In the genomic region with DNA sequence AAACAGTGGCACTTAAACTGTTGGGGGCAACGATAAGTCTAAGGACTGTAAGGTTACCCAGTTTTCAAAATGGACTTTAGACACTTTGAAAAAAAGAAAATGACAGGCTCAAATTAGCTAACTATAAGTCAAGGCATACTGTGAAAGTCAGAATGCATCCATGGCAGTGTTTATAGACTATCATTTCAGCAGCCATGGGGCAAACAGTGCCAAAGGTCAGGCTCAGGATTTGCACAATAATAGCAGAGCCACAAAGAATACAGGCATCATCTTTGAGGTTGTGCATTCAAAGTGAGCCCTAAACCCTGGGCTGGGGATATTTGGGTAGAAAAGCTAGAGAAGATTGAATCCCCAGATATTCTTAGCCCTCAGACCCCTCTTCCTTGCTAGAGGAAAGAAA, we compare ENCODE assay signal across 24 cellular contexts.
"Had no signal": no experiment of that assay in that cellular context is flagged by ENCODE, and none has a peak within 500 bp of the region (broad histone marks: within the 10 kb centered on the region; RNA-seq: fewer than 3 reads in every experiment).

No MANE protein-coding gene starts in this region.

- DNase-seq: dorsolateral prefrontal cortex; effector CD4-positive, alpha-beta T cell; head of caudate nucleus; kidney; left ventricle myocardium superior; naive B cell; nephron progenitor cell; occipital lobe; ovary; posterior cingulate gyrus; psoas muscle; right cardiac atrium; stimulated activated CD4-positive, alpha-beta T cell treated with anti-CD3 and anti-CD28 coated beads, Interleukin-15, amount 100 ng/mL, for 24 hours; stimulated activated CD4-positive, alpha-beta T cell treated with anti-CD3 and anti-CD28 coated beads, Interleukin-2, amount 100 ng/mL, for 48 hours; stimulated activated naive B cell treated with anti-CD40 and anti-IgM and Interleukin-4, amounts not matched to agents 10 μg/mL and 1 μg/mL and 100 μg/mL, for 72 hours; stomach; thyroid gland; trophoblast cell had no signal

- H3K4me1 ChIP-seq: psoas muscle, vagina had no signal

- H3K36me3 ChIP-seq: ovary, thyroid gland, vagina had no signal

- H3K27ac Mint-ChIP-seq: nephron progenitor cell; stimulated activated naive B cell treated with anti-CD40 and anti-IgM and Interleukin-4, amounts not matched to agents 10 μg/mL and 1 μg/mL and 100 μg/mL, for 72 hours had no signal

- ATAC-seq: left ventricle myocardium superior; psoas muscle; right cardiac atrium; stimulated activated naive B cell treated with anti-CD40 and anti-IgM and Interleukin-4, amounts not matched to agents 10 μg/mL and 1 μg/mL and 100 μg/mL, for 72 hours had no signal

- H3K27me3 Mint-ChIP-seq: memory B cell; naive B cell; stimulated activated naive B cell treated with anti-CD40 and anti-IgM and Interleukin-4, amounts not matched to agents 10 μg/mL and 1 μg/mL and 100 μg/mL, for 72 hours had no signal

- H3K9me3 ChIP-seq: ovary, psoas muscle, stomach, thyroid gland, vagina had no signal

- H3K27ac ChIP-seq: dorsolateral prefrontal cortex, ovary, psoas muscle, skin epidermis, stomach, thyroid gland, vagina had no signal

- H3K9me3 Mint-ChIP-seq: memory B cell, naive B cell, nephron progenitor cell had no signal

- H3K4me3 Mint-ChIP-seq: memory B cell; nephron progenitor cell; stimulated activated naive B cell treated with anti-CD40 and anti-IgM and Interleukin-4, amounts not matched to agents 10 μg/mL and 1 μg/mL and 100 μg/mL, for 72 hours had no signal

- H3K4me3 ChIP-seq: dorsolateral prefrontal cortex, lung, ovary, psoas muscle, skin epidermis, stomach, thyroid gland, vagina had no signal

- FAIRE-seq: colon, frontal cortex, kidney had no signal

- H3K27me3 ChIP-seq: dorsolateral prefrontal cortex, ovary, stomach, thyroid gland, vagina had no signal
